19 cellular contexts compared by ENCODE assay signal in genomic region chr22:36296690-36297089, GRCh38. TPM values are rescaled to one million over a fixed set of nuclear protein-coding genes. Genes with fewer than 3 reads are reported as not detected.
DNase-seq lines count a peak whose midpoint lies in the region; ATAC-seq and TF ChIP-seq lines count a peak whose summit lies in the region.
"Had no signal": no experiment of that assay in that cellular context is flagged by ENCODE, and none has a peak within 500 bp of the region (broad histone marks: within the 10 kb centered on the region; RNA-seq: fewer than 3 reads in every experiment).

No MANE protein-coding gene starts in this region.

- H2BK20ac ChIP-seq in IMR-90 (ENCODE audit: low read depth, low read length), result no peak overlapping the region

- dilution Hi-C loops in IMR-90 (cut with HindIII; ENCODE audit: low sequenced_read_pairs, unreplicated experiment), result no loop called here

- no peak overlapping the region for H3K4ac ChIP-seq in IMR-90 (ENCODE audit: low read depth, low read length)

- H3K36me3 ChIP-seq in IMR-90 (ENCODE audit: control insufficient read depth, insufficient read depth, low read length) (peaks cover 99% of the 10 kb centered on the region), sigmoid colon (peaks cover 92 to 100% (median 99%) of the 10 kb centered on the region in 4 donors)

- H2AFZ ChIP-seq in IMR-90 (replicated peaks; ENCODE audit: low read length, poor library complexity), result no peak overlapping the region

- H4K20me1 ChIP-seq in IMR-90 (ENCODE audit: insufficient read depth, low read length), result peaks cover 97% of the 10 kb centered on the region

- H2AK9ac ChIP-seq in IMR-90 (replicated peaks; ENCODE audit: low read depth, low read length, poor library complexity), result no peak overlapping the region

- no peak overlapping the region for H3K4me2 ChIP-seq in IMR-90 (ENCODE audit: low read depth, low read length)
- H3K4me2 ChIP-seq: A549, KMS-11 had no signal

- 100% methylated on average over 3 of the region's 15 CpGs; no CpG with 5 or more reads in 1 of the 2 experiments for WGBS in IMR-90 (ENCODE audit: extremely low coverage in 2 of 2, insufficient read length in 1 of 2), 2 experiments
- WGBS in sigmoid colon, 2 donors, result 95 to 96% methylated on average over 15 of the region's 15 CpGs

- peak overlapping the region; percentile 29 for H2BK5ac ChIP-seq in IMR-90 (ENCODE audit: low read depth, low read length, poor library complexity, severe bottlenecking)

- H3K4me3 Mint-ChIP-seq in activated naive CD8-positive, alpha-beta T cell, result no peak overlapping the region
- no peak overlapping the region for H3K4me3 Mint-ChIP-seq in activated naive CD8-positive, alpha-beta T cell treated with anti-CD3 and anti-CD28 coated beads, Interleukin-2, amount 50 U/mL, for 24 hours
- H3K4me3 Mint-ChIP-seq in endothelial cell (ENCODE audit: unreplicated experiment), result no peak overlapping the region

- H3K4me1 ChIP-seq in IMR-90 (ENCODE audit: control insufficient read depth, insufficient read depth, low read length), result peaks cover 9% of the 10 kb centered on the region
- peaks cover 0 to 30% (median 17%) of the 10 kb centered on the region in 4 donors for H3K4me1 ChIP-seq in sigmoid colon

- no peak for TF ChIP-seq POLR2A in IMR-90 (IDR thresholded peaks at IDR 0.05; ENCODE audit: low read depth, low read length)
- no peak for TF ChIP-seq POLR2A in sigmoid colon (IDR thresholded peaks at IDR 0.05)

- H3K27me3 Mint-ChIP-seq in activated naive CD8-positive, alpha-beta T cell, result no peaks in the 10 kb centered on the region
- no peaks in the 10 kb centered on the region for H3K27me3 Mint-ChIP-seq in activated naive CD8-positive, alpha-beta T cell treated with anti-CD3 and anti-CD28 coated beads, Interleukin-2, amount 50 U/mL, for 24 hours
- H3K27me3 Mint-ChIP-seq in endothelial cell (ENCODE audit: unreplicated experiment), result peaks cover 22% of the 10 kb centered on the region

- intact Hi-C loops in IMR-90 (cut with micrococcal nuclease), result no loop called here
- intact Hi-C loops in sigmoid colon (cut with DNase I), result no loop called here

- CTCF ChIA-PET in IMR-90 (lab: Yijun Ruan, JAX), result interaction anchor here (0.7 to 1.1 kb wide), 2 partner anchors 105 to 174 kb away, joined by 5 to 7 read pairs; no protein-coding TSS in a partner anchor

- H3K27ac Mint-ChIP-seq in activated naive CD8-positive, alpha-beta T cell, result peak overlapping the region; percentile 71
- no peak overlapping the region for H3K27ac Mint-ChIP-seq in activated naive CD8-positive, alpha-beta T cell treated with anti-CD3 and anti-CD28 coated beads, Interleukin-2, amount 50 U/mL, for 24 hours
- H3K27ac Mint-ChIP-seq in endothelial cell (ENCODE audit: unreplicated experiment), result peak overlapping the region; percentile 79

- no TSS peak for BruUV-seq in IMR-90 (replicated peaks; lab: Mats Ljungman, UMichigan)

- in situ Hi-C loops in IMR-90 (cut with MboI; ENCODE audit: low sequenced_read_pairs), result no loop called here

- no peaks in the 10 kb centered on the region for H3K9me3 ChIP-seq in IMR-90 (ENCODE audit: control insufficient read depth, insufficient read depth, low read length)
- H3K9me3 ChIP-seq in sigmoid colon, result no peaks in the 10 kb centered on the region
- H3K9me3 ChIP-seq: A549 had no signal

- DNase-seq in activated naive CD8-positive, alpha-beta T cell treated with anti-CD3 and anti-CD28 coated beads, Interleukin-2, amount 50 U/mL, for 24 hours, result no peak
- DNase-seq in IMR-90, result no peak
- no peak for DNase-seq in endothelial cell (ENCODE audit: low spot score)
- no peak for DNase-seq in sigmoid colon
- no peak for DNase-seq in SIG-M5 (lab: John Stamatoyannopoulos, UW)
- DNase-seq: DMS79 treated with DMSO at 0.1 percent for 48 hours, HCEC 1CT, NCI-H1092, NCI-H2107, NCI-H226, NCI-H774, SHP77 had no signal

- TF ChIP-seq EP300 in sigmoid colon (IDR thresholded peaks at IDR 0.05), result no peak

- H3K56ac ChIP-seq in IMR-90 (ENCODE audit: extremely low read depth, insufficient read depth, low read length), result no peak overlapping the region

- H2AK5ac ChIP-seq in IMR-90 (ENCODE audit: low read depth, low read length), result no peak overlapping the region

- H2BK120ac ChIP-seq in IMR-90 (ENCODE audit: low read depth, low read length), result no peak overlapping the region

- H3K9ac ChIP-seq in IMR-90 (ENCODE audit: low read depth, low read length), result no peak overlapping the region
- H3K9ac ChIP-seq: KMS-11 had no signal

- no peak overlapping the region for H3K23ac ChIP-seq in IMR-90 (ENCODE audit: low read depth, low read length)

- ATAC-seq in activated naive CD8-positive, alpha-beta T cell treated with anti-CD3 and anti-CD28 coated beads, Interleukin-2, amount 50 U/mL, for 24 hours, result no peak
- ATAC-seq in IMR-90 (ENCODE audit: low read depth) (no peak), HG03354 (IDR thresholded peaks at IDR 0.05; ENCODE audit: poor library complexity, severe bottlenecking, unreplicated experiment) (no peak), HG02884 (IDR thresholded peaks at IDR 0.05; ENCODE audit: unreplicated experiment) (no peak)
- ATAC-seq: A549 had no signal

- H3K4me3 ChIP-seq in IMR-90 (ENCODE audit: insufficient read depth, low read depth, low read length) (no peak overlapping the region), sigmoid colon (no peak overlapping the region)
- H3K4me3 ChIP-seq: A549 had no signal

- H3K27ac ChIP-seq in IMR-90 (ENCODE audit: insufficient read depth, low read length) (no peak overlapping the region), sigmoid colon (peak overlapping the region; percentile 77 to 100 (median 89))
- H3K27ac ChIP-seq: A549, C4-2B, HL-60, KMS-11 had no signal

- no peaks in the 10 kb centered on the region for H3K9me3 Mint-ChIP-seq in activated naive CD8-positive, alpha-beta T cell (ENCODE audit: low read depth)
- H3K9me3 Mint-ChIP-seq in activated naive CD8-positive, alpha-beta T cell treated with anti-CD3 and anti-CD28 coated beads, Interleukin-2, amount 50 U/mL, for 24 hours, result no peaks in the 10 kb centered on the region
- no peaks in the 10 kb centered on the region for H3K9me3 Mint-ChIP-seq in endothelial cell (ENCODE audit: unreplicated experiment)

- H3K27me3 ChIP-seq in IMR-90 (ENCODE audit: control insufficient read depth, insufficient read depth, low read length) (no peaks in the 10 kb centered on the region), sigmoid colon (no peaks in the 10 kb centered on the region)

- H3K9me1 ChIP-seq in IMR-90 (ENCODE audit: insufficient read depth, low read length), result no peaks in the 10 kb centered on the region

- peaks cover 12% of the 10 kb centered on the region for H3K36me3 Mint-ChIP-seq in activated naive CD8-positive, alpha-beta T cell
- H3K36me3 Mint-ChIP-seq in activated naive CD8-positive, alpha-beta T cell treated with anti-CD3 and anti-CD28 coated beads, Interleukin-2, amount 50 U/mL, for 24 hours (ENCODE audit: low read depth), result peaks cover 84% of the 10 kb centered on the region
- peaks cover 62% of the 10 kb centered on the region for H3K36me3 Mint-ChIP-seq in endothelial cell (ENCODE audit: low read depth, unreplicated experiment)

- TF ChIP-seq RAD21 in IMR-90 (IDR thresholded peaks at IDR 0.05; ENCODE audit: low read length), result no peak

- H3K14ac ChIP-seq in IMR-90 (replicated peaks; ENCODE audit: low read depth, low read length), result no peak overlapping the region

- no peak overlapping the region for H2BK15ac ChIP-seq in IMR-90 (ENCODE audit: low read depth, low read length)

- peaks cover 73 to 94% of the 10 kb centered on the region in 2 experiments for H3K79me1 ChIP-seq in IMR-90 (ENCODE audit: low read depth in 1 of 2, low read length in 2 of 2)

- peaks cover 27% of the 10 kb centered on the region for H3K4me1 Mint-ChIP-seq in activated naive CD8-positive, alpha-beta T cell (ENCODE audit: low read depth)
- H3K4me1 Mint-ChIP-seq in activated naive CD8-positive, alpha-beta T cell treated with anti-CD3 and anti-CD28 coated beads, Interleukin-2, amount 50 U/mL, for 24 hours, result peaks cover 25% of the 10 kb centered on the region
- peaks cover 2% of the 10 kb centered on the region for H3K4me1 Mint-ChIP-seq in endothelial cell (ENCODE audit: unreplicated experiment)

- POLR2A ChIA-PET in IMR-90 (lab: Charles Lee; ENCODE audit: unreplicated experiment), result no interaction called here

- H3K18ac ChIP-seq in IMR-90 (ENCODE audit: low read depth, low read length), result no peak overlapping the region

- no peak overlapping the region for H4K91ac ChIP-seq in IMR-90 (ENCODE audit: insufficient read depth, low read depth, low read length)

- TF ChIP-seq CTCF in IMR-90 (conservative IDR thresholded peaks at IDR 0.05; ENCODE audit: low read depth, low read length), result no peak
- no peak for TF ChIP-seq CTCF in endothelial cell (IDR thresholded peaks at IDR 0.05; ENCODE audit: unreplicated experiment)
- TF ChIP-seq CTCF in sigmoid colon (IDR thresholded peaks at IDR 0.05), result no peak

- H4K8ac ChIP-seq in IMR-90 (ENCODE audit: low read depth in 2 of 2, low read length in 2 of 2), result no peak overlapping the region

- H4K5ac ChIP-seq in IMR-90 (ENCODE audit: low read depth, low read length), result no peak overlapping the region

TF ChIP-seq in IMR-90, 13 proteins besides CTCF, POLR2A, EP300 and RAD21 (continues in another document):
- no peak for TF ChIP-seq MAFK (IDR thresholded peaks at IDR 0.05; ENCODE audit: low read depth, low read length)
- TF ChIP-seq NFE2L2 (IDR thresholded peaks at IDR 0.05; ENCODE audit: low read depth, low read length), result no peak
- TF ChIP-seq, protein P1, sequence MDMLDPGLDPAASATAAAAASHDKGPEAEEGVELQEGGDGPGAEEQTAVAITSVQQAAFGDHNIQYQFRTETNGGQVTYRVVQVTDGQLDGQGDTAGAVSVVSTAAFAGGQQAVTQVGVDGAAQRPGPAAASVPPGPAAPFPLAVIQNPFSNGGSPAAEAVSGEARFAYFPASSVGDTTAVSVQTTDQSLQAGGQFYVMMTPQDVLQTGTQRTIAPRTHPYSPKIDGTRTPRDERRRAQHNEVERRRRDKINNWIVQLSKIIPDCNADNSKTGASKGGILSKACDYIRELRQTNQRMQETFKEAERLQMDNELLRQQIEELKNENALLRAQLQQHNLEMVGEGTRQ (IDR thresholded peaks at IDR 0.05; ENCODE audit: low read depth, low read length), result no peak
- no peak for TF ChIP-seq CHD1 (IDR thresholded peaks at IDR 0.05; ENCODE audit: low read depth, low read length)
- TF ChIP-seq SMC3 (IDR thresholded peaks at IDR 0.05; ENCODE audit: low read depth, low read length), result no peak

RNA-seq across cellular contexts. Expression of gene APOL1, which starts 43.8 kb away (rescaled TPM):
- 0.36 and 0.56 TPM in 2 replicates for total RNA-seq in IMR-90 (2012; rRNA removed)
- polyA plus RNA-seq in IMR-90 (2012; rRNA removed), result 0.69 and 0.77 TPM in 2 replicates
- 0.38 and 0.84 TPM in 2 replicates for polyA plus RNA-seq in IMR-90 (2012; cell fraction: cytosol; rRNA removed)
- 0.42 and 0.97 TPM in 2 replicates for polyA plus RNA-seq in IMR-90 (2012; cell fraction: nucleus; rRNA removed; ENCODE audit: low replicate concordance)
- 2.5 TPM for total RNA-seq in endothelial cell (ENCODE audit: unreplicated experiment)
- total RNA-seq in sigmoid colon, result 10 to 100 TPM; 15.0 to 36.0 (median 20.3) TPM
- 10 to 100 TPM in 2 of 3 donors, 1 to 10 TPM in 1; 6.6 to 64.0 (median 11.3) TPM for polyA plus RNA-seq in sigmoid colon

RNA-seq across cellular contexts. Expression of gene APOL2, which starts 57.4 kb away (rescaled TPM):
- total RNA-seq in IMR-90 (2012; rRNA removed), result 40.3 and 57.5 TPM in 2 replicates
- polyA plus RNA-seq in IMR-90 (2012; rRNA removed), result 13.0 and 13.1 TPM in 2 replicates
- 10.4 and 12.2 TPM in 2 replicates for polyA plus RNA-seq in IMR-90 (2012; cell fraction: cytosol; rRNA removed)
- 21.4 and 27.7 TPM in 2 replicates for polyA plus RNA-seq in IMR-90 (2012; cell fraction: nucleus; rRNA removed; ENCODE audit: low replicate concordance)
- 55.3 TPM for total RNA-seq in endothelial cell (ENCODE audit: unreplicated experiment)
- 10 to 100 TPM; 26.8 to 59.5 (median 29.4) TPM for total RNA-seq in sigmoid colon
- 10 to 100 TPM; 18.6 to 45.1 (median 24.3) TPM for polyA plus RNA-seq in sigmoid colon
